ENCODE assay signal across 8 cellular contexts in genomic region chr15:90221251-90221900, GRCh38. TPM values are rescaled to one million over a fixed set of nuclear protein-coding genes. Genes with fewer than 3 reads are reported as not detected.
DNase-seq lines count a peak whose midpoint lies in the region; ATAC-seq and TF ChIP-seq lines count a peak whose summit lies in the region.

No MANE protein-coding gene starts in this region.

- no peaks in the 10 kb centered on the region for H3K27me3 Mint-ChIP-seq in Calu3 (ENCODE audit: unreplicated experiment)
- H3K27me3 Mint-ChIP-seq in H9 (ENCODE audit: low read depth): no peaks in the 10 kb centered on the region

- H2BK5ac ChIP-seq in H9 (ENCODE audit: insufficient read length, low read length): no peak overlapping the region

- H3K23ac ChIP-seq in H9 (ENCODE audit: insufficient read length, low read depth, low read length): no peak overlapping the region

- H3K4me3 Mint-ChIP-seq in Calu3 (ENCODE audit: low read depth, unreplicated experiment): no peak overlapping the region
- no peak overlapping the region for H3K4me3 Mint-ChIP-seq in H9

- no peak overlapping the region for H3K9ac ChIP-seq in H9 (ENCODE audit: extremely low read depth, insufficient read length, low read length)

- no peaks in the 10 kb centered on the region for H3K23me2 ChIP-seq in H9 (ENCODE audit: insufficient read length, low read depth, low read length, poor library complexity, severe bottlenecking)

- no peak overlapping the region for H2AFZ ChIP-seq in H9 (ENCODE audit: low read length)

- H2BK120ac ChIP-seq in H9 (ENCODE audit: low read depth, low read length, poor library complexity, severe bottlenecking): no peak overlapping the region

- H3K4me1 ChIP-seq in H9 (ENCODE audit: insufficient read depth, low read length): no peaks in the 10 kb centered on the region

- H3K14ac ChIP-seq in H9 (ENCODE audit: insufficient read depth, low read length): no peak overlapping the region

- H3K4me1 Mint-ChIP-seq in Calu3 (ENCODE audit: low read depth, unreplicated experiment): peaks cover 18% of the 10 kb centered on the region
- H3K4me1 Mint-ChIP-seq in H9: peaks cover 4 to 9% of the 10 kb centered on the region in 2 experiments; a peak in 3 of 4 replicates

- no peaks in the 10 kb centered on the region for H3K9me3 ChIP-seq in H9 (ENCODE audit: control insufficient read depth, low read depth, low read length)

- H4K91ac ChIP-seq in H9 (ENCODE audit: insufficient read length, low read depth, low read length): no peak overlapping the region

- H3K4ac ChIP-seq in H9 (ENCODE audit: low read depth, low read length): no peak overlapping the region

- BruUV-seq in Calu3 (replicated peaks; lab: Mats Ljungman, UMichigan): no TSS peak

- WGBS in H9 (ENCODE audit: extremely low coverage, insufficient read length, low lambda C conversion rate): no CpG with 5 or more reads among the region's 14 CpGs

- no peak overlapping the region for H4K8ac ChIP-seq in H9 (replicated peaks; ENCODE audit: insufficient read length, low read depth, low read length)

- no peak overlapping the region for H2BK12ac ChIP-seq in H9 (ENCODE audit: insufficient read length, low read depth, low read length)

- ATAC-seq in HG02938 (IDR thresholded peaks at IDR 0.05; ENCODE audit: unreplicated experiment): no peak

- intact Hi-C loops in Calu3 (cut with micrococcal nuclease; ENCODE audit: unreplicated experiment): no loop called here

- H3K9me3 Mint-ChIP-seq in Calu3 (ENCODE audit: low read depth, unreplicated experiment) (no peaks in the 10 kb centered on the region), H9 (no peaks in the 10 kb centered on the region)

- no peaks in the 10 kb centered on the region for H3K79me2 ChIP-seq in H9 (ENCODE audit: insufficient read depth, low read length)

- H4K5ac ChIP-seq in H9 (ENCODE audit: insufficient read length, low read depth, low read length): no peak overlapping the region

- no peaks in the 10 kb centered on the region for H3K79me1 ChIP-seq in H9 (ENCODE audit: insufficient read depth, low read depth, low read length, poor library complexity, severe bottlenecking)

- TF ChIP-seq CTCF in Calu3 (IDR thresholded peaks at IDR 0.05; ENCODE audit: unreplicated experiment) (peak; percentile 74), H9 (conservative IDR thresholded peaks at IDR 0.05) (peak; percentile 82)

- CTCF ChIA-PET in Calu3 (lab: Charles Lee): interaction anchor here (0.5 to 2.0 kb wide), 23 partner anchors 10 to 247 kb away, joined by 3 to 28 read pairs (median 4); partner anchors contain the start of genes CIB1, GDPGP1, IDH2 and SEMA4B

- H3K27ac Mint-ChIP-seq in Calu3 (ENCODE audit: unreplicated experiment) (no peak overlapping the region), H9 (no peak overlapping the region)

- no peak overlapping the region for H3K27ac ChIP-seq in H9 (ENCODE audit: insufficient read length, low read depth, low read length)

- H2AK5ac ChIP-seq in H9 (ENCODE audit: insufficient read length, low read length): no peak overlapping the region

- H3K4me2 ChIP-seq in H9 (ENCODE audit: insufficient read depth, insufficient read length, low read length): no peak overlapping the region

- no peak overlapping the region for H2BK20ac ChIP-seq in H9 (ENCODE audit: low read depth, low read length, poor library complexity, severe bottlenecking)

- no peaks in the 10 kb centered on the region for H3K27me3 ChIP-seq in H9 (ENCODE audit: insufficient read depth, low read length)

- H3K56ac ChIP-seq in H9 (ENCODE audit: insufficient read length, low read depth, low read length): no peak overlapping the region

- peaks cover 62% of the 10 kb centered on the region for H3K36me3 Mint-ChIP-seq in Calu3 (ENCODE audit: insufficient read depth, unreplicated experiment)
- peaks cover 19 to 41% (median 32%) of the 10 kb centered on the region in 3 experiments; a peak in 6 of 7 replicates for H3K36me3 Mint-ChIP-seq in H9 (ENCODE audit: insufficient read depth in 1 of 3, low read depth in 3 of 3)

- no peaks in the 10 kb centered on the region for H4K20me1 ChIP-seq in H9 (ENCODE audit: control insufficient read depth, insufficient read depth, insufficient read length)

- H3T11ph ChIP-seq in H9 (ENCODE audit: low read length): no peak overlapping the region

- H3K18ac ChIP-seq in H9 (ENCODE audit: insufficient read length, low read depth, low read length): no peak overlapping the region

- DNase-seq in Calu3: peak; percentile 85
- peak; percentile 86 for DNase-seq in H9
- peak; percentile 10 to 49 for DNase-seq in NOMO-1 (lab: John Stamatoyannopoulos, UW; ENCODE audit: unreplicated experiment in 2 of 2)
- DNase-seq in brain pericyte (ENCODE audit: low read depth, low spot score): peak; percentile 40
- peak; percentile 92 for DNase-seq in iPS-NIHi7 (ENCODE audit: extremely low spot score)
- peak; percentile 65 for DNase-seq in smooth muscle cell of the brain vasculature (ENCODE audit: low read depth, low spot score)
- DNase-seq in stimulated activated CD4-positive, alpha-beta T cell treated with anti-CD3 and anti-CD28 coated beads, Interleukin-2, amount 100 ng/mL, for 48 hours: no peak

- no peak overlapping the region for H2BK15ac ChIP-seq in H9 (ENCODE audit: low read depth, low read length)

RNA-seq across cellular contexts. Expression of gene CIB1, which starts 12.4 kb away (rescaled TPM):
- total RNA-seq in Calu3 (2022): 82.8 and 86.7 TPM in 2 replicates
- 23.0 and 27.8 TPM in 2 replicates for total RNA-seq in H9 (2021)

RNA-seq across cellular contexts. Expression of gene GDPGP1, which starts 12.6 kb away (rescaled TPM):
- 17.5 and 20.3 TPM in 2 replicates for total RNA-seq in Calu3 (2022)
- total RNA-seq in H9 (2021): 6.7 and 9.7 TPM in 2 replicates

RNA-seq across cellular contexts. Expression of gene SEMA4B, which starts 20.2 kb away (rescaled TPM):
- total RNA-seq in Calu3 (2022) (67.3 and 73.0 TPM in 2 replicates), H9 (2021) (32.5 and 33.2 TPM in 2 replicates)

RNA-seq across cellular contexts. Expression of gene TTLL13, which starts 28.0 kb away (rescaled TPM):
- 0.29 and 0.71 TPM in 2 replicates for total RNA-seq in Calu3 (2022)
- not detected in 2 replicates for total RNA-seq in H9 (2021)

RNA-seq across cellular contexts. Expression of gene NGRN, which starts 44.1 kb away (rescaled TPM):
- total RNA-seq in Calu3 (2022) (110 and 114 TPM in 2 replicates), H9 (2021) (79.2 and 80.2 TPM in 2 replicates)

Comparison
In these comparisons a context has a peak if more than half of its experiments do, and no peak if none do; other contexts are left out.
1. DNase-seq: peak in Calu3 (single experiment), H9 (single experiment), NOMO-1 (2 of 2), brain pericyte (single experiment), iPS-NIHi7 (single experiment) and smooth muscle cell of the brain vasculature (single experiment); none in stimulated activated CD4-positive, alpha-beta T cell treated with anti-CD3 and anti-CD28 coated beads, Interleukin-2, amount 100 ng/mL, for 48 hours (0 of 2).